In the genomic region with DNA sequence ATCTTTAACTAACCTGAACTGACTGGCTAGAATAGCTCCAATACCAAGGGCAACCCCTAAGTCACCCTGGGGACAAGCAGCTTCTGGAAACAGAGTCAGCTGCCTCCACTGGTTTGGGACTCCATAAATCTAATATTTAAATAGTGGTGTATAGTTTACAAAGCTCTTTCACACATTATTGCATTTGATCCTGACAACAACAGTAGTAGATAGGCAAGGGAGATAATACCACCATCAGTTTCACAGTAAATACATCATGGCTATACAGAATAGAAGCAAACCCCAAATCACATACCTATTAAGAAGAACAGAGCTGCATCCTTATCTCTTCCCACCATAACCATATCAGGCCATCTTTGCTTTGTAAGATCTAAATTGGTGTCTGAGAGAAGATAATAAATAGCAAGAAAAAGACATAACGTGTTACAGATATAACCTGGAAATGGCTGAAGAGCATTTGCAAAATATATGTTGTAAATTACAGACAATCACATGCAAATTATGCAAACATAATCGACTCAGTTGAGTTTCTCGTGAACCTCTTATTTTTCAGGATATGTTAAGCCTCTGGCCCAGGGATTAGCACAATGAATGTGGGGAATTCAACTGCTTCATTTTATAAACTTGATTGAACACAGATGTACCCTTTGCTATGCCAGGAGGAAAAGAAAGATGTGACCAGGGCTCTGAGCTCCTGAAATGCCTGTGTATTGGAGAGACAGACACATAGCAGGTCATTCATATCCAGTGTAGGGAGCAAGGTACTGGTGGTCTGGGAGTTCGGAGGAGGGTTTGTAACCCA, we compare ENCODE assay signal across 18 cellular contexts.
"Had no signal": no experiment of that assay in that cellular context is flagged by ENCODE, and none has a peak within 500 bp of the region (broad histone marks: within the 10 kb centered on the region; RNA-seq: fewer than 3 reads in every experiment).

No MANE protein-coding gene starts in this region.

- H3K4me1 ChIP-seq: parathyroid adenoma, transverse colon had no signal

- H3K27ac ChIP-seq: brain microvascular endothelial cell, neutrophil, parathyroid adenoma, transverse colon had no signal

- DNase-seq: activated CD4-positive, alpha-beta T cell treated with anti-CD3 and anti-CD28 coated beads, Interleukin-2, amount 10 ng/mL, durations not matched to agents 24 days and 14 days; activated CD4-positive, CD25-positive, alpha-beta regulatory T cell; activated CD8-positive, alpha-beta memory T cell treated with anti-CD3 and anti-CD28 coated beads, Interleukin-2, amount 50 U/mL, for 48 hours; activated gamma-delta T cell; activated naive CD8-positive, alpha-beta T cell treated with anti-CD3 and anti-CD28 coated beads for 36 hours; activated T-cell treated with anti-CD3 and anti-CD28 coated beads, Interleukin-2, amount 50 U/mL, for 72 hours; anterior cingulate cortex; brain microvascular endothelial cell; cortex of kidney; effector CD8-positive, alpha-beta T cell; naive thymus-derived CD8-positive, alpha-beta T cell; stimulated activated CD4-positive, alpha-beta T cell treated with anti-CD3 and anti-CD28 coated beads, Interleukin-4, amount 100 ng/mL, for 1 hour; stimulated activated naive B cell treated with anti-CD40 and anti-IgM and Interleukin-4, amounts not matched to agents 10 μg/mL and 1 μg/mL and 100 μg/mL, for 72 hours; SW 1271; transverse colon had no signal

- H3K9me3 ChIP-seq: neutrophil, transverse colon had no signal

- H3K36me3 ChIP-seq: brain microvascular endothelial cell, neutrophil, transverse colon had no signal

- H3K4me3 ChIP-seq: transverse colon had no signal

- H3K27me3 ChIP-seq: neutrophil, transverse colon had no signal

- ATAC-seq: activated T-cell treated with anti-CD3 and anti-CD28 coated beads, Interleukin-2, amount 50 U/mL, for 72 hours; left lobe of liver; naive thymus-derived CD8-positive, alpha-beta T cell; stimulated activated naive B cell treated with anti-CD40 and anti-IgM and Interleukin-4, amounts not matched to agents 10 μg/mL and 1 μg/mL and 100 μg/mL, for 72 hours had no signal
